In the genomic region with DNA sequence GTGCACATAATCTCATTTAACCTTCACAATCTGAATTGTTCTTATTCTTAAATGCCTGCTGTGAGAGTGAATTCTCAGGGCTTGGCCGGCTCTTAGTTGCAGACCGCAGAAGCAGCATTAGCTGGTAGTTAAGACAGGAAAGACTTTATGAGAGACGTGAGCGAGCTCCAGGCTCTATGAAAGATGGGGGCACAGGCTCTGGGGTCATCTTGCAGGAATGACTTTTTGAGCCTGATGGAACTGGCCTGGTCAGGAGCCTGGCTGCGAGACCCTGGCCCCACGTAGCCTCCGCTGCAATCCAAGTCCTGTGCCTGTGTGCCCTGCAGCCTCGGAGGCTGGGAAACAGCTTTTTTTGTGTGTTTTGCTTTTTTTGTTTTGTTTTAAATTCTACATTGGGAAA, we compare ENCODE assay signal across 37 cellular contexts.
"Had no signal": no experiment of that assay in that cellular context is flagged by ENCODE, and none has a peak within 500 bp of the region (broad histone marks: within the 10 kb centered on the region; RNA-seq: fewer than 3 reads in every experiment).

No MANE protein-coding gene starts in this region.

- H3K4me1 ChIP-seq: adrenal gland, body of pancreas, breast epithelium had no signal

- H3K4me1 Mint-ChIP-seq: activated B cell treated with CpG ODN at 0.5 μM for 24 hours; activated CD4-positive, alpha-beta T cell treated with anti-CD3 and anti-CD28 coated beads, Interleukin-2, amount 10 ng/mL, durations not matched to agents 24 days and 14 days; activated CD8-positive, alpha-beta memory T cell treated with anti-CD3 and anti-CD28 coated beads, Interleukin-2, amount 10 ng/mL, durations not matched to agents 7 days and 5 days; activated naive CD8-positive, alpha-beta T cell treated with anti-CD3 and anti-CD28 coated beads for 36 hours; activated T-helper 17 cell treated with anti-CD3 and anti-CD28 coated beads, Interleukin-2, amount 50 U/mL, for 72 hours; central memory CD8-positive, alpha-beta T cell had no signal

- H3K9me3 ChIP-seq: adrenal gland, body of pancreas had no signal

- H3K27ac ChIP-seq: adrenal gland, body of pancreas, brain microvascular endothelial cell, breast epithelium, VCaP had no signal

- H3K4me3 Mint-ChIP-seq: activated B cell treated with CpG ODN at 0.5 μM for 24 hours; activated CD4-positive, alpha-beta memory T cell treated with anti-CD3 and anti-CD28 coated beads for 36 hours; activated CD4-positive, alpha-beta T cell treated with anti-CD3 and anti-CD28 coated beads, Interleukin-2, amount 10 ng/mL, durations not matched to agents 24 days and 14 days; activated CD8-positive, alpha-beta memory T cell treated with anti-CD3 and anti-CD28 coated beads, Interleukin-2, amount 10 ng/mL, durations not matched to agents 7 days and 5 days; activated CD8-positive, alpha-beta T cell treated with anti-CD3 and anti-CD28 coated beads for 36 hours; activated naive CD4-positive, alpha-beta T cell treated with anti-CD3 and anti-CD28 coated beads for 36 hours; activated naive CD8-positive, alpha-beta T cell treated with anti-CD3 and anti-CD28 coated beads for 36 hours; activated T-cell treated with anti-CD3 and anti-CD28 coated beads, Interleukin-2, amount 50 U/mL, for 4 hours; activated T-cell treated with anti-CD3 and anti-CD28 coated beads, Interleukin-2, amount 50 U/mL, for 72 hours; activated T-helper 1 cell treated with anti-CD3 and anti-CD28 coated beads, Interleukin-12 subunit alpha, Interleukin-12 subunit beta, Interleukin-2, Interleukin-4 antibody, amounts not matched to agents 30 ng/mL and 10 ng/mL and 1 ng/mL, durations not matched to agents 14 hours and 24 hours and 36 hours; activated T-helper 17 cell treated with anti-CD3 and anti-CD28 coated beads, Interleukin-2, amount 50 U/mL, for 72 hours; central memory CD8-positive, alpha-beta T cell; T-helper 1 cell treated with Interleukin-12 subunit alpha and Interleukin-12 subunit beta and Interleukin-4 antibody, amounts not matched to agents 30 μg/mL and 1 μg/mL, for 36 hours; T-helper 2 cell treated with Interferon-gamma antibody and Interleukin-4, amounts not matched to agents 5 μg/mL and 100 μg/mL, for 36 hours had no signal

- H3K36me3 Mint-ChIP-seq: activated CD4-positive, alpha-beta memory T cell treated with anti-CD3 and anti-CD28 coated beads for 36 hours had no signal

- ATAC-seq: activated CD8-positive, alpha-beta memory T cell treated with anti-CD3 and anti-CD28 coated beads, Interleukin-2, amount 10 ng/mL, durations not matched to agents 7 days and 5 days; activated CD8-positive, alpha-beta T cell treated with anti-CD3 and anti-CD28 coated beads for 36 hours; activated naive CD4-positive, alpha-beta T cell treated with anti-CD3 and anti-CD28 coated beads, Interleukin-2, amount 50 U/mL, for 72 hours; activated T-cell treated with anti-CD3 and anti-CD28 coated beads, Interleukin-2, amount 50 U/mL, for 4 hours; activated T-cell treated with anti-CD3 and anti-CD28 coated beads, Interleukin-2, amount 50 U/mL, for 72 hours; activated T-helper 17 cell treated with anti-CD3 and anti-CD28 coated beads, Interleukin-2, amount 50 U/mL, for 72 hours; body of pancreas had no signal

- H3K27ac Mint-ChIP-seq: activated B cell treated with CpG ODN at 0.5 μM for 24 hours; activated CD4-positive, alpha-beta memory T cell treated with anti-CD3 and anti-CD28 coated beads for 36 hours; activated CD4-positive, alpha-beta T cell treated with anti-CD3 and anti-CD28 coated beads, Interleukin-2, amount 10 ng/mL, durations not matched to agents 24 days and 14 days; activated CD8-positive, alpha-beta memory T cell treated with anti-CD3 and anti-CD28 coated beads, Interleukin-2, amount 10 ng/mL, durations not matched to agents 7 days and 5 days; activated CD8-positive, alpha-beta T cell treated with anti-CD3 and anti-CD28 coated beads for 36 hours; activated naive CD4-positive, alpha-beta T cell treated with anti-CD3 and anti-CD28 coated beads for 36 hours; activated naive CD4-positive, alpha-beta T cell treated with anti-CD3 and anti-CD28 coated beads, Interleukin-2, amount 50 U/mL, for 72 hours; activated naive CD8-positive, alpha-beta T cell treated with anti-CD3 and anti-CD28 coated beads for 36 hours; activated T-cell treated with anti-CD3 and anti-CD28 coated beads, Interleukin-2, amount 50 U/mL, for 72 hours; activated T-helper 1 cell treated with anti-CD3 and anti-CD28 coated beads, Interleukin-12 subunit alpha, Interleukin-12 subunit beta, Interleukin-2, Interleukin-4 antibody, amounts not matched to agents 30 ng/mL and 10 ng/mL and 1 ng/mL, durations not matched to agents 14 hours and 24 hours and 36 hours; activated T-helper 17 cell treated with anti-CD3 and anti-CD28 coated beads, Interleukin-2, amount 50 U/mL, for 72 hours; T-helper 1 cell treated with Interleukin-12 subunit alpha and Interleukin-12 subunit beta and Interleukin-4 antibody, amounts not matched to agents 30 μg/mL and 1 μg/mL, for 36 hours; T-helper 2 cell treated with Interferon-gamma antibody and Interleukin-4, amounts not matched to agents 5 μg/mL and 100 μg/mL, for 36 hours had no signal

- H3K27me3 Mint-ChIP-seq: activated B cell treated with CpG ODN at 0.5 μM for 24 hours; activated CD4-positive, alpha-beta memory T cell treated with anti-CD3 and anti-CD28 coated beads for 36 hours; activated CD4-positive, alpha-beta T cell treated with anti-CD3 and anti-CD28 coated beads, Interleukin-2, amount 10 ng/mL, durations not matched to agents 24 days and 14 days; activated CD8-positive, alpha-beta memory T cell treated with anti-CD3 and anti-CD28 coated beads, Interleukin-2, amount 10 ng/mL, durations not matched to agents 7 days and 5 days; activated CD8-positive, alpha-beta T cell treated with anti-CD3 and anti-CD28 coated beads for 36 hours; activated naive CD8-positive, alpha-beta T cell treated with anti-CD3 and anti-CD28 coated beads for 36 hours; activated T-helper 17 cell treated with anti-CD3 and anti-CD28 coated beads, Interleukin-2, amount 50 U/mL, for 72 hours; central memory CD8-positive, alpha-beta T cell had no signal

- H3K27me3 ChIP-seq: adrenal gland, body of pancreas, brain microvascular endothelial cell, breast epithelium had no signal

- H3K4me3 ChIP-seq: adrenal gland, body of pancreas, breast epithelium had no signal

- H3K36me3 ChIP-seq: adrenal gland, brain microvascular endothelial cell, breast epithelium had no signal

- DNase-seq: activated B cell treated with CpG ODN at 0.5 μM for 24 hours; activated CD4-positive, alpha-beta memory T cell treated with anti-CD3 and anti-CD28 coated beads for 36 hours; activated CD4-positive, alpha-beta T cell treated with anti-CD3 and anti-CD28 coated beads for 4 hours; activated CD4-positive, alpha-beta T cell treated with anti-CD3 and anti-CD28 coated beads, Interleukin-2, amount 10 ng/mL, durations not matched to agents 24 days and 14 days; activated CD4-positive, alpha-beta T cell treated with anti-CD3 and anti-CD28 coated beads, Interleukin-2, amount 50 U/mL, for 1 hour; activated CD4-positive, alpha-beta T cell treated with anti-CD3 and anti-CD28 coated beads, Interleukin-2, amount 50 U/mL, for 4 hours; activated CD4-positive, CD25-positive, alpha-beta regulatory T cell treated with anti-CD3 and anti-CD28 coated beads, Interleukin-2, amount 50 U/mL, for 72 hours; activated CD8-positive, alpha-beta memory T cell treated with anti-CD3 and anti-CD28 coated beads, Interleukin-2, amount 10 ng/mL, durations not matched to agents 7 days and 5 days; activated CD8-positive, alpha-beta T cell treated with anti-CD3 and anti-CD28 coated beads for 36 hours; activated effector memory CD4-positive, alpha-beta T cell treated with anti-CD3 and anti-CD28 coated beads, Interleukin-2, amount 50 U/mL, for 16 hours; activated gamma-delta T cell treated with Interleukin-2 at 50 U/mL for 16 hours; activated naive CD4-positive, alpha-beta T cell; activated naive CD4-positive, alpha-beta T cell treated with anti-CD3 and anti-CD28 coated beads for 36 hours; activated naive CD4-positive, alpha-beta T cell treated with anti-CD3 and anti-CD28 coated beads, Interleukin-2, amount 50 U/mL, for 16 hours; activated naive CD8-positive, alpha-beta T cell treated with anti-CD3 and anti-CD28 coated beads for 36 hours; activated T-cell treated with anti-CD3 and anti-CD28 coated beads for 4 hours; activated T-cell treated with anti-CD3 and anti-CD28 coated beads, Interleukin-2, amount 50 U/mL, for 1 hour; activated T-cell treated with anti-CD3 and anti-CD28 coated beads, Interleukin-2, amount 50 U/mL, for 4 hours; activated T-cell treated with anti-CD3 and anti-CD28 coated beads, Interleukin-2, amount 50 U/mL, for 72 hours; amniotic stem cell; aorta; body of pancreas; brain microvascular endothelial cell; caudate nucleus; cerebellar nuclear complex; T-helper 1 cell; T-helper 2 cell; T-helper 9 cell had no signal
